In the genomic region with DNA sequence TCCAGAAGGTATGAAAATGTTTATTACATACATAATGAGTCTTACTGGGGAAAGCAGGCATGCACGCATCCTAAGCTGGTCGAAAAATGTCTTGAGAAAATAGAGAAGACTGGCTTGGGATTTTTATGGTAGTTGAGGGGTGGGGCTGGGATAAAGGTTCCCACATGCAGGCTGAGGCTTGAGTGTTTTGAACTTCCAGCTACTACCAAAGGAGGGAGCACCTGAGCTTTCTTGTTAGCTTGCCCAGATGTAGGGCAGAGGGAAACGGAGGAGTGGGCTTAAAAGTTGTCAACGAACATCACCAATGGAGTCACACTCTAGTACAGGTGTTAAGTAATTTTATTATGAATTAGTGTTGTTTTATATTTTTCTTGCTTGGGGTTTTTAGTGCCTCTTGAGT, we compare ENCODE assay signal across 8 cellular contexts. TPM values are rescaled to one million over a fixed set of nuclear protein-coding genes. Genes with fewer than 3 reads are reported as not detected.
A peak's percentile ranks its signal among the peaks of the same experiment; 100 is the strongest.
DNase-seq lines count a peak whose midpoint lies in the region; ATAC-seq and TF ChIP-seq lines count a peak whose summit lies in the region.

No MANE protein-coding gene starts in this region.

- H3K4me3 ChIP-seq in IMR-90 (ENCODE audit: insufficient read depth, low read depth, low read length) = no peak overlapping the region
- no peak overlapping the region for H3K4me3 ChIP-seq in brain microvascular endothelial cell (ENCODE audit: low read depth, low read length)
- H3K4me3 ChIP-seq in smooth muscle cell = no peak overlapping the region
- H3K4me3 ChIP-seq in coronary artery = no peak overlapping the region

- no peaks in the 10 kb centered on the region for H3K9me1 ChIP-seq in IMR-90 (ENCODE audit: insufficient read depth, low read length)

- H2AK9ac ChIP-seq in IMR-90 (replicated peaks; ENCODE audit: low read depth, low read length, poor library complexity) = no peak overlapping the region

- no peak overlapping the region for H2BK20ac ChIP-seq in IMR-90 (ENCODE audit: low read depth, low read length)

- WGBS in IMR-90 (ENCODE audit: extremely low coverage in 2 of 2, insufficient read length in 1 of 2), 2 experiments = no CpG with 5 or more reads among the region's 4 CpGs
- WGBS in smooth muscle cell (ENCODE audit: low lambda C conversion rate) = 35% methylated on average over 4 of the region's 4 CpGs

- no peak overlapping the region for H4K5ac ChIP-seq in IMR-90 (ENCODE audit: low read depth, low read length)

- H4K20me1 ChIP-seq in IMR-90 (ENCODE audit: insufficient read depth, low read length) (no peaks in the 10 kb centered on the region), smooth muscle cell (ENCODE audit: low read depth) (no peaks in the 10 kb centered on the region)

- H3K4me3 Mint-ChIP-seq in activated T-helper 17 cell treated with anti-CD3 and anti-CD28 coated beads, Interleukin-2, amount 50 U/mL, for 72 hours = no peak overlapping the region

- no peak overlapping the region for H2BK120ac ChIP-seq in IMR-90 (ENCODE audit: low read depth, low read length)

- H3K14ac ChIP-seq in IMR-90 (replicated peaks; ENCODE audit: low read depth, low read length) = no peak overlapping the region

- in situ Hi-C loops in IMR-90 (cut with MboI; ENCODE audit: low sequenced_read_pairs) (no loop called here), brain microvascular endothelial cell (cut with HindIII; ENCODE audit: low pct_ligation_motif_present, low sequenced_read_pairs) (no loop called here)

- H3K27ac ChIP-seq in IMR-90 (ENCODE audit: insufficient read depth, low read length) (no peak overlapping the region), brain microvascular endothelial cell (no peak overlapping the region), smooth muscle cell (ENCODE audit: low read depth) (no peak overlapping the region), coronary artery (no peak overlapping the region)

- CTCF ChIA-PET in IMR-90 (lab: Yijun Ruan, JAX) = no interaction called here

- no peaks in the 10 kb centered on the region for H3K27me3 ChIP-seq in IMR-90 (ENCODE audit: control insufficient read depth, insufficient read depth, low read length)
- H3K27me3 ChIP-seq in brain microvascular endothelial cell (replicated peaks) = no peaks in the 10 kb centered on the region
- no peaks in the 10 kb centered on the region for H3K27me3 ChIP-seq in smooth muscle cell (ENCODE audit: low read depth)

- DNase-seq in SHP77 (lab: John Stamatoyannopoulos, UW) (peak; percentile 3 to 24), SHP77 treated with DMSO at 0.1 percent for 48 hours (lab: John Stamatoyannopoulos, UW) (no peak), IMR-90 (peak; percentile 11), brain microvascular endothelial cell (peak; percentile 14), smooth muscle cell (lab: John Stamatoyannopoulos, UW; ENCODE audit: unreplicated experiment) (no peak), sciatic nerve (ENCODE audit: low spot score) (no peak), coronary artery (ENCODE audit: low spot score) (no peak)

- H3F3A ChIP-seq in smooth muscle cell (ENCODE audit: low read depth) = no peaks in the 10 kb centered on the region

- no peak overlapping the region for H3K56ac ChIP-seq in IMR-90 (ENCODE audit: extremely low read depth, insufficient read depth, low read length)

- no peak overlapping the region for H4K91ac ChIP-seq in IMR-90 (ENCODE audit: insufficient read depth, low read depth, low read length)

- H3K9me3 Mint-ChIP-seq in activated T-helper 17 cell treated with anti-CD3 and anti-CD28 coated beads, Interleukin-2, amount 50 U/mL, for 72 hours = no peaks in the 10 kb centered on the region

- POLR2A ChIA-PET in IMR-90 (lab: Charles Lee; ENCODE audit: unreplicated experiment) = no interaction called here

- TF ChIP-seq CTCF in IMR-90 (conservative IDR thresholded peaks at IDR 0.05; ENCODE audit: low read depth, low read length) = peak; percentile 33
- TF ChIP-seq CTCF in brain microvascular endothelial cell (IDR thresholded peaks at IDR 0.05; ENCODE audit: low read depth, low read length, missing control alignments) = peak; percentile 72
- peak; percentile 19 for TF ChIP-seq CTCF in smooth muscle cell (IDR thresholded peaks at IDR 0.05; ENCODE audit: borderline replicate concordance, insufficient read depth, poor library complexity, severe bottlenecking)
- TF ChIP-seq CTCF in coronary artery (IDR thresholded peaks at IDR 0.05) = no peak

- H3K4me1 ChIP-seq in IMR-90 (ENCODE audit: control insufficient read depth, insufficient read depth, low read length) (no peaks in the 10 kb centered on the region; the same call in 1 of the 2 replicates), smooth muscle cell (ENCODE audit: low read depth) (no peaks in the 10 kb centered on the region)

- no peaks in the 10 kb centered on the region for H3K9me3 ChIP-seq in IMR-90 (ENCODE audit: control insufficient read depth, insufficient read depth, low read length)
- H3K9me3 ChIP-seq in smooth muscle cell (replicated peaks; ENCODE audit: low read depth) = no peaks in the 10 kb centered on the region

- H3K4me2 ChIP-seq in IMR-90 (ENCODE audit: low read depth, low read length) (no peak overlapping the region), smooth muscle cell (no peak overlapping the region)

- no peaks in the 10 kb centered on the region for H3K36me3 ChIP-seq in IMR-90 (ENCODE audit: control insufficient read depth, insufficient read depth, low read length)
- no peaks in the 10 kb centered on the region for H3K36me3 ChIP-seq in brain microvascular endothelial cell (replicated peaks)
- H3K36me3 ChIP-seq in smooth muscle cell (ENCODE audit: low read depth) = no peaks in the 10 kb centered on the region

- no peak for ATAC-seq in IMR-90 (ENCODE audit: low read depth)
- ATAC-seq in sciatic nerve = no peak
- ATAC-seq in activated T-helper 17 cell treated with anti-CD3 and anti-CD28 coated beads, Interleukin-2, amount 50 U/mL, for 72 hours (replicated peaks) = no peak

- BruUV-seq in IMR-90 (replicated peaks; lab: Mats Ljungman, UMichigan) = no TSS peak

- H3K18ac ChIP-seq in IMR-90 (ENCODE audit: low read depth, low read length) = no peak overlapping the region

- intact Hi-C loops in IMR-90 (cut with micrococcal nuclease) (loop anchor here (5.0 kb wide), 2 partner anchors 38 to 67 kb away; partner anchors contain the start of genes RPGR and SRPX), sciatic nerve (cut with DNase I) (no loop called here)

- H3K23ac ChIP-seq in IMR-90 (ENCODE audit: low read depth, low read length) = no peak overlapping the region

- H3K4ac ChIP-seq in IMR-90 (ENCODE audit: low read depth, low read length) = no peak overlapping the region

- H4K8ac ChIP-seq in IMR-90 (ENCODE audit: low read depth in 2 of 2, low read length in 2 of 2) = no peak overlapping the region

- TF ChIP-seq POLR2A in IMR-90 (IDR thresholded peaks at IDR 0.05; ENCODE audit: low read depth, low read length) = no peak

- no peaks in the 10 kb centered on the region for H3K4me1 Mint-ChIP-seq in activated T-helper 17 cell treated with anti-CD3 and anti-CD28 coated beads, Interleukin-2, amount 50 U/mL, for 72 hours

- H2BK15ac ChIP-seq in IMR-90 (ENCODE audit: low read depth, low read length) = no peak overlapping the region

- no peak overlapping the region for H2BK5ac ChIP-seq in IMR-90 (ENCODE audit: low read depth, low read length, poor library complexity, severe bottlenecking)

- no peak overlapping the region for H2AFZ ChIP-seq in IMR-90 (replicated peaks; ENCODE audit: low read length, poor library complexity)
- no peak overlapping the region for H2AFZ ChIP-seq in smooth muscle cell (ENCODE audit: low read depth)

- dilution Hi-C loops in IMR-90 (cut with HindIII; ENCODE audit: low sequenced_read_pairs, unreplicated experiment) = no loop called here

- H3K79me2 ChIP-seq in smooth muscle cell (ENCODE audit: low read depth) = no peaks in the 10 kb centered on the region

- H3K9ac ChIP-seq in IMR-90 (ENCODE audit: low read depth, low read length) = no peak overlapping the region
- no peak overlapping the region for H3K9ac ChIP-seq in smooth muscle cell (ENCODE audit: low read depth)

- no peaks in the 10 kb centered on the region for H3K79me1 ChIP-seq in IMR-90 (ENCODE audit: low read depth in 1 of 2, low read length in 2 of 2)

- H3K27ac Mint-ChIP-seq in activated T-helper 17 cell treated with anti-CD3 and anti-CD28 coated beads, Interleukin-2, amount 50 U/mL, for 72 hours = no peak overlapping the region

- H2AK5ac ChIP-seq in IMR-90 (ENCODE audit: low read depth, low read length) = no peak overlapping the region; the same call in 1 of the 2 replicates

- TF ChIP-seq RAD21 in IMR-90 (IDR thresholded peaks at IDR 0.05; ENCODE audit: low read length) = peak; percentile 27; the same call in 1 of the 2 replicates

- no peaks in the 10 kb centered on the region for H3K36me3 Mint-ChIP-seq in activated T-helper 17 cell treated with anti-CD3 and anti-CD28 coated beads, Interleukin-2, amount 50 U/mL, for 72 hours (ENCODE audit: low read depth)

- no peaks in the 10 kb centered on the region for H3K27me3 Mint-ChIP-seq in activated T-helper 17 cell treated with anti-CD3 and anti-CD28 coated beads, Interleukin-2, amount 50 U/mL, for 72 hours

TF ChIP-seq in IMR-90, 13 proteins besides CTCF, POLR2A, EP300 and RAD21 (continues in another document):
- TF ChIP-seq MXI1 (IDR thresholded peaks at IDR 0.05; ENCODE audit: borderline replicate concordance, low read depth, low read length) (no peak), ELK1 (IDR thresholded peaks at IDR 0.05; ENCODE audit: borderline replicate concordance, low read depth, low read length) (no peak), MAZ (IDR thresholded peaks at IDR 0.05; ENCODE audit: borderline replicate concordance, low read depth, low read length) (no peak), NFE2L2 (IDR thresholded peaks at IDR 0.05; ENCODE audit: low read depth, low read length) (no peak), RFX5 (IDR thresholded peaks at IDR 0.05; ENCODE audit: low read depth, low read length) (no peak), MAFK (IDR thresholded peaks at IDR 0.05; ENCODE audit: low read depth, low read length) (no peak), FOS (IDR thresholded peaks at IDR 0.05; ENCODE audit: low read depth, low read length) (no peak)

RNA-seq across cellular contexts. Expression of gene SRPX, which starts 39.6 kb away (rescaled TPM):
- 35.5 and 39.2 TPM in 2 replicates for total RNA-seq in IMR-90 (2012; rRNA removed)
- polyA plus RNA-seq in IMR-90 (2012; rRNA removed) = 67.6 and 81.5 TPM in 2 replicates
- 73.6 and 78.2 TPM in 2 replicates for polyA plus RNA-seq in IMR-90 (2012; cell fraction: cytosol; rRNA removed)
- polyA plus RNA-seq in IMR-90 (2012; cell fraction: nucleus; rRNA removed; ENCODE audit: low replicate concordance) = 31.5 and 60.3 TPM in 2 replicates
- 35.0 and 46.1 TPM in 2 replicates for total RNA-seq in smooth muscle cell
- 49.3 and 64.9 TPM in 2 replicates for polyA plus RNA-seq in smooth muscle cell
- total RNA-seq in sciatic nerve = 33.4 TPM
- total RNA-seq in activated T-helper 17 cell treated with anti-CD3 and anti-CD28 coated beads, Interleukin-2, amount 50 U/mL, for 72 hours = 1 to 10 TPM in 1 of 2 donors, under 1 TPM in 1; 0.65 to 1.4 TPM

Comparison
In these comparisons a context has a peak if more than half of its experiments do, and no peak if none do; other contexts are left out.
1. DNase-seq: peak in SHP77 (2 of 2), IMR-90 (single experiment) and brain microvascular endothelial cell (single experiment); none in SHP77 treated with DMSO at 0.1 percent for 48 hours (single experiment), smooth muscle cell (single experiment), sciatic nerve (single experiment) and coronary artery (single experiment).
2. RNA of gene SRPX, which starts 39.6 kb away (total RNA-seq): 35.0 to 46.1 TPM in smooth muscle cell, 35.5 to 39.2 TPM in IMR-90 and 33.4 TPM in sciatic nerve (single experiment); 0.65 to 1.4 TPM in activated T-helper 17 cell treated with anti-CD3 and anti-CD28 coated beads, Interleukin-2, amount 50 U/mL, for 72 hours; every median in the first group is over 10 times any median in the second.